Comparison of ENCODE assay signal across 9 cellular contexts in the genomic region with DNA sequence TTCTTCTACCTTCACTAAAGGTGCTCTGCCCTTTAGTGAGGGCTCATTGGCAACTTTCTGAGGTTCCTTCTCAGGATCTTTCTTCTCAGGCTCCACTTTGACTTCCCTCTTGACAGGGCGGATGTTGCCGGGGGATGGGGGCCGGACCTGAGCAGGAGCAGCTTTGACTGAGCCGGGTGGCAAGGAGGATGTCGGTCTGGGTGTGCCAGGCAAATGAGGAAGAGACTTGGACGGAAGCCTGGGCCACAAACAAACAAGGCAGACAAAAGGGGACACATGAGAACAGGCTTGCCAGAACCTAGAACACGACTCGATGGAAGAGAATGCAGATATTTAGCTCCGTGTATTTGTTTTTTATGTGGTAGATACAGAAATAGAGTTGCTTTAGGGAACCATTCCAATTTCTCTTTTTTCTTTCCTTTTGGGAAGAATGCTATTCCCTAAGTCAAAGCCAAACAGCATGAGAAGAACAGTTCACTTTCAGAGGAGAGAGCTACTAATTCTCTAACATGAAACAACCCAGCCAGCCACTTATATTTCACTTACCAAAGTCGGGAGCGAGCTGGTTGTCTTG.
A peak's percentile ranks its signal among the peaks of the same experiment; 100 is the strongest.
DNase-seq lines count a peak whose midpoint lies in the region; ATAC-seq and TF ChIP-seq lines count a peak whose summit lies in the region.
"Had no signal": no experiment of that assay in that cellular context is flagged by ENCODE, and none has a peak within 500 bp of the region (broad histone marks: within the 10 kb centered on the region; RNA-seq: fewer than 3 reads in every experiment).

No MANE protein-coding gene starts in this region.

- no peaks in the 10 kb centered on the region for H3K4me1 Mint-ChIP-seq in activated T-helper 17 cell treated with anti-CD3 and anti-CD28 coated beads, Interleukin-2, amount 50 U/mL, for 72 hours

- no peaks in the 10 kb centered on the region for H3K9me3 Mint-ChIP-seq in activated T-helper 17 cell treated with anti-CD3 and anti-CD28 coated beads, Interleukin-2, amount 50 U/mL, for 72 hours

- peaks cover 4% of the 10 kb centered on the region for H3K4me1 ChIP-seq in lower lobe of right lung

- no peaks in the 10 kb centered on the region for H3K36me3 Mint-ChIP-seq in activated T-helper 17 cell treated with anti-CD3 and anti-CD28 coated beads, Interleukin-2, amount 50 U/mL, for 72 hours (ENCODE audit: low read depth)

- no peak for TF ChIP-seq CTCF in lower lobe of right lung (IDR thresholded peaks at IDR 0.05)

- no peak overlapping the region for H3K27ac Mint-ChIP-seq in activated T-helper 17 cell treated with anti-CD3 and anti-CD28 coated beads, Interleukin-2, amount 50 U/mL, for 72 hours

- peak overlapping the region; percentile 29 for H3K4me3 Mint-ChIP-seq in activated T-helper 17 cell treated with anti-CD3 and anti-CD28 coated beads, Interleukin-2, amount 50 U/mL, for 72 hours

- intact Hi-C loops in lower lobe of right lung (cut with DNase I): no loop called here

- DNase-seq in stimulated activated naive CD4-positive, alpha-beta T cell (lab: John Stamatoyannopoulos, UW): peak in 4 of 6 experiments; percentile 1 to 32 (median 15)
- DNase-seq in stimulated activated naive CD4-positive, alpha-beta T cell treated with Interleukin-2 at 50 U/mL for 16 hours (lab: John Stamatoyannopoulos, UW): no peak
- peak; percentile 76 for DNase-seq in lower lobe of right lung
- DNase-seq in islet precursor cell: no peak

- peaks cover 3% of the 10 kb centered on the region for H3K27me3 Mint-ChIP-seq in activated T-helper 17 cell treated with anti-CD3 and anti-CD28 coated beads, Interleukin-2, amount 50 U/mL, for 72 hours

- H3K4me3 ChIP-seq in lower lobe of right lung: no peak overlapping the region
- H3K4me3 ChIP-seq: SK-N-MC had no signal

- H3K27ac ChIP-seq in lower lobe of right lung: no peak overlapping the region
- H3K27ac ChIP-seq: SK-N-MC had no signal

- H3K27me3 ChIP-seq in lower lobe of right lung (ENCODE audit: low read depth): no peaks in the 10 kb centered on the region

- peak; percentile 35 for ATAC-seq in activated T-helper 17 cell treated with anti-CD3 and anti-CD28 coated beads, Interleukin-2, amount 50 U/mL, for 72 hours (replicated peaks)
- ATAC-seq in lower lobe of right lung (peak; percentile 46 to 81), GM18868 (IDR thresholded peaks at IDR 0.05; ENCODE audit: unreplicated experiment) (no peak), HG03097 (IDR thresholded peaks at IDR 0.05; ENCODE audit: low FRiP score, unreplicated experiment) (no peak), GM18861 (IDR thresholded peaks at IDR 0.05; ENCODE audit: unreplicated experiment) (no peak)

- peaks cover 22% of the 10 kb centered on the region for H3K36me3 ChIP-seq in lower lobe of right lung

- H3K9me3 ChIP-seq in lower lobe of right lung: no peaks in the 10 kb centered on the region

Comparison
In these comparisons a context has a peak if more than half of its experiments do, and no peak if none do; other contexts are left out.
1. DNase-seq: peak in stimulated activated naive CD4-positive, alpha-beta T cell (4 of 6) and lower lobe of right lung (single experiment); none in stimulated activated naive CD4-positive, alpha-beta T cell treated with Interleukin-2 at 50 U/mL for 16 hours (single experiment) and islet precursor cell (single experiment).
2. ATAC-seq: peak in activated T-helper 17 cell treated with anti-CD3 and anti-CD28 coated beads, Interleukin-2, amount 50 U/mL, for 72 hours (single experiment) and lower lobe of right lung (2 of 2); none in GM18868 (single experiment), HG03097 (single experiment) and GM18861 (single experiment).